Comparison of ENCODE assay signal across 8 cellular contexts in the genomic region with DNA sequence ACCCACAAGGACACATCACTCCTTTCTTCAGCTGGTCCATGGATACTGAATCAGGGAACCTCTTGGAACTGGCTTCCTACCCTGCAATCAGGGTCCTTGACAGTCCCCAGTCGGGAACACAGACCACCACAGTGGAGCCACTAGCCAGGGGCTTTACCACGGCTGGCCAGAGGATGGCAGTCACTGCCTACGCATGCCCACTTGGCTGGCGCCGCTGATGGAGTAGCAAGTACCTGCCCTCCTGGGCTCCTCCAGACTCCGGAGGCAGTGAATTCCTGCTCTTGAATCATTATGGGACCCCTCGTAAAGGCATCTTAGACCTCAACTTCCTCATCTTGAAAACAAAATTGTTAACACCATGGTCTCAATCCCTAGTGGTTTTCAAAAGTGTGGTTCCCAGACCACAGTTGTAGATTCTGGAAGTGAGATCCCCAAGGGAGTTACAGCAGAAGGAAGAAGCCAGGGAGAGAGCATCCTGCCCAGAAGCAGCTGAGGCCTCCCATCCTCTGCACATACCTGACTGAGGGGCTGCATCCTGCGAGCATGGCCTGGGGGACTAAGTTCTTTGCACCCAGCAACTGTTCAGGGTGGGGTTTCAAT. TPM values are rescaled to one million over a fixed set of nuclear protein-coding genes. Genes with fewer than 3 reads are reported as not detected.
DNase-seq lines count a peak whose midpoint lies in the region; ATAC-seq, FAIRE-seq and TF ChIP-seq lines count a peak whose summit lies in the region.

No MANE protein-coding gene starts in this region.

- FAIRE-seq in endothelial cell of umbilical vein (lab: Jason Lieb, UNC) = peak; percentile 90

- H3K9ac ChIP-seq in endothelial cell of umbilical vein (replicated peaks; ENCODE audit: extremely low read depth, insufficient read depth, low read length) = no peak overlapping the region

- H3K27ac ChIP-seq in endothelial cell of umbilical vein (ENCODE audit: insufficient read depth, low read depth, low read length) = no peak overlapping the region

- H3K9me3 Mint-ChIP-seq in activated CD8-positive, alpha-beta T cell treated with anti-CD3 and anti-CD28 coated beads for 36 hours = no peaks in the 10 kb centered on the region

- H3K27me3 Mint-ChIP-seq in activated CD8-positive, alpha-beta T cell treated with anti-CD3 and anti-CD28 coated beads for 36 hours = peaks cover 5% of the 10 kb centered on the region

- TF ChIP-seq CTCF in activated CD8-positive, alpha-beta T cell treated with anti-CD3 and anti-CD28 coated beads for 36 hours (IDR thresholded peaks at IDR 0.05) = peak; percentile 74
- peak; percentile 97 for TF ChIP-seq CTCF in endothelial cell of umbilical vein (IDR thresholded peaks at IDR 0.05; ENCODE audit: extremely low read depth in 1 of 2, insufficient read depth in 1 of 2, low read depth in 1 of 2, low read length in 2 of 2)

- dilution Hi-C loops in endothelial cell of umbilical vein (cut with MboI; ENCODE audit: extremely low pct_ligation_motif_present, low sequenced_read_pairs) = no loop called here

- H3K27ac Mint-ChIP-seq in activated CD8-positive, alpha-beta T cell treated with anti-CD3 and anti-CD28 coated beads for 36 hours = no peak overlapping the region

- no peak overlapping the region for H3K4me3 Mint-ChIP-seq in activated CD8-positive, alpha-beta T cell treated with anti-CD3 and anti-CD28 coated beads for 36 hours

- no TSS peak for BruUV-seq in endothelial cell of umbilical vein (replicated peaks; lab: Mats Ljungman, UMichigan)

- ATAC-seq in HG02642 (IDR thresholded peaks at IDR 0.05; ENCODE audit: poor library complexity, unreplicated experiment) (peak; percentile 56), HG03280 (IDR thresholded peaks at IDR 0.05; ENCODE audit: unreplicated experiment) (no peak)
- peak; percentile 98 for ATAC-seq in activated CD8-positive, alpha-beta T cell treated with anti-CD3 and anti-CD28 coated beads for 36 hours

- POLR2A ChIA-PET in activated CD8-positive, alpha-beta T cell treated with anti-CD3 and anti-CD28 coated beads for 36 hours (lab: Charles Lee) = interaction anchor here (1.6 kb wide), 1 partner anchor 9 kb away, joined by 6 read pairs; a partner anchor contains a TSS
- POLR2A ChIA-PET in endothelial cell of umbilical vein (lab: Charles Lee) = interaction anchor here (0.6 to 1.0 kb wide), 2 partner anchors 115 to 120 kb away, joined by 3 read pairs; no protein-coding TSS in a partner anchor

- H2AFZ ChIP-seq in endothelial cell of umbilical vein (ENCODE audit: low read depth, low read length) = peak overlapping the region; percentile 25

- no peak for TF ChIP-seq POLR2A in endothelial cell of umbilical vein (IDR thresholded peaks at IDR 0.05; ENCODE audit: low read depth, low read length)

- no peaks in the 10 kb centered on the region for H3K9me3 ChIP-seq in endothelial cell of umbilical vein (replicated peaks; ENCODE audit: control insufficient read depth, insufficient read depth, low read length)

- H3K4me2 ChIP-seq in endothelial cell of umbilical vein (ENCODE audit: insufficient read depth, low read length) = no peak overlapping the region

- H4K20me1 ChIP-seq in endothelial cell of umbilical vein (replicated peaks; ENCODE audit: control insufficient read depth, extremely low read depth, insufficient read depth, low read length) = no peaks in the 10 kb centered on the region

- H3K36me3 Mint-ChIP-seq in activated CD8-positive, alpha-beta T cell treated with anti-CD3 and anti-CD28 coated beads for 36 hours (ENCODE audit: low read depth) = no peaks in the 10 kb centered on the region

- intact Hi-C loops in activated CD8-positive, alpha-beta T cell treated with anti-CD3 and anti-CD28 coated beads for 36 hours (cut with micrococcal nuclease) = loop anchor here (5.0 kb wide), 1 partner anchor 114 kb away; no protein-coding TSS in a partner anchor
- intact Hi-C loops in endothelial cell of umbilical vein (cut with micrococcal nuclease) = loop anchor here (1.0 to 5.0 kb wide), 6 partner anchors 107 to 401 kb away; a partner anchor contains a TSS

- DNase-seq in CD1c-positive myeloid dendritic cell (ENCODE audit: extremely low spot score) (peak; percentile 53), NCI-H526 (lab: John Stamatoyannopoulos, UW) (peak; percentile 29 to 85), endothelial cell of umbilical vein (ENCODE audit: low read depth, low spot score) (peak; percentile 73), midbrain (lab: John Stamatoyannopoulos, UW) (peak; percentile 66), superior temporal gyrus (ENCODE audit: extremely low spot score) (peak; percentile 81)
- DNase-seq in activated CD8-positive, alpha-beta T cell treated with anti-CD3 and anti-CD28 coated beads for 36 hours = peak; percentile 80

- CTCF ChIA-PET in activated CD8-positive, alpha-beta T cell treated with anti-CD3 and anti-CD28 coated beads for 36 hours (lab: Charles Lee) = interaction anchor here (0.6 to 2.6 kb wide), 19 partner anchors 9 to 402 kb away, joined by 3 to 15 read pairs (median 3); a partner anchor contains a TSS
- CTCF ChIA-PET in endothelial cell of umbilical vein (lab: Charles Lee) = interaction anchor here (0.7 to 14.6 kb wide), 19 partner anchors 9 to 442 kb away, joined by 3 to 367 read pairs (median 5); a partner anchor contains a TSS

- no peaks in the 10 kb centered on the region for H3K4me1 Mint-ChIP-seq in activated CD8-positive, alpha-beta T cell treated with anti-CD3 and anti-CD28 coated beads for 36 hours (ENCODE audit: low read depth)

- no peaks in the 10 kb centered on the region for H3K27me3 ChIP-seq in endothelial cell of umbilical vein (ENCODE audit: control insufficient read depth in 2 of 2, insufficient read depth in 2 of 2, low read length in 2 of 2)

- no peaks in the 10 kb centered on the region for H3K79me2 ChIP-seq in endothelial cell of umbilical vein (ENCODE audit: control insufficient read depth, insufficient read depth, low read length)

- H3K4me1 ChIP-seq in endothelial cell of umbilical vein (ENCODE audit: control insufficient read depth, extremely low read depth, insufficient read depth, low read length) = peaks cover 3% of the 10 kb centered on the region

- H3K4me3 ChIP-seq in endothelial cell of umbilical vein (replicated peaks in 1 of 3; ENCODE audit: insufficient read depth in 1 of 3, low read depth in 1 of 3, low read length in 3 of 3) = no peak overlapping the region

- H3K36me3 ChIP-seq in endothelial cell of umbilical vein (ENCODE audit: control insufficient read depth in 2 of 2, extremely low read depth in 1 of 2, insufficient read depth in 2 of 2, low read length in 2 of 2) = no peaks in the 10 kb centered on the region

- no peaks in the 10 kb centered on the region for H3K9me1 ChIP-seq in endothelial cell of umbilical vein (replicated peaks; ENCODE audit: control insufficient read depth, extremely low read depth, insufficient read depth, low read length)

TF ChIP-seq in endothelial cell of umbilical vein, 7 proteins besides CTCF, POLR2A, EP300 and RAD21:
- no peak for TF ChIP-seq MYC (IDR thresholded peaks at IDR 0.05; ENCODE audit: low read depth, low read length)
- no peak for TF ChIP-seq JUN (IDR thresholded peaks at IDR 0.05; ENCODE audit: borderline replicate concordance, insufficient read depth, insufficient read length, low read depth)
- no peak for TF ChIP-seq EZH2 (IDR thresholded peaks at IDR 0.05; ENCODE audit: borderline replicate concordance, low read depth, low read length, severe bottlenecking)
- TF ChIP-seq, protein P1, sequence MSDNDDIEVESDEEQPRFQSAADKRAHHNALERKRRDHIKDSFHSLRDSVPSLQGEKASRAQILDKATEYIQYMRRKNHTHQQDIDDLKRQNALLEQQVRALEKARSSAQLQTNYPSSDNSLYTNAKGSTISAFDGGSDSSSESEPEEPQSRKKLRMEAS (IDR thresholded peaks at IDR 0.05; ENCODE audit: insufficient read depth, insufficient read length) = no peak
- TF ChIP-seq FOS (IDR thresholded peaks at IDR 0.05; ENCODE audit: borderline replicate concordance, insufficient read depth, low read length) = no peak

RNA-seq across cellular contexts. Expression of a gene that starts 9.1 kb away (rescaled TPM):
- total RNA-seq in activated CD8-positive, alpha-beta T cell treated with anti-CD3 and anti-CD28 coated beads for 36 hours = 10 to 100 TPM; 63.0 to 64.5 TPM
- total RNA-seq in endothelial cell of umbilical vein = 49.0 and 49.7 TPM in 2 replicates
- polyA plus RNA-seq in endothelial cell of umbilical vein = 74.0 and 95.0 TPM in 2 replicates
- 86.5 and 99.7 TPM in 2 replicates for polyA plus RNA-seq in endothelial cell of umbilical vein (2011; cell fraction: cytosol; rRNA removed)
- 66.4 and 84.1 TPM in 2 replicates for polyA plus RNA-seq in endothelial cell of umbilical vein (2011; cell fraction: nucleus; rRNA removed)
- 54.4 and 66.1 TPM in 2 replicates for polyA plus RNA-seq in endothelial cell of umbilical vein (2012)
- polyA minus RNA-seq in endothelial cell of umbilical vein = 48.1 and 54.5 TPM in 2 replicates
- 55.4 TPM for polyA minus RNA-seq in endothelial cell of umbilical vein (2011; cell fraction: cytosol; rRNA and poly(A)+ RNA removed)
- polyA minus RNA-seq in endothelial cell of umbilical vein (2011; cell fraction: nucleus; rRNA and poly(A)+ RNA removed) = 17.9 and 23.5 TPM in 2 replicates

RNA-seq across cellular contexts. Expression of a gene that starts 31.6 kb away (rescaled TPM):
- under 1 TPM in 1 of 2 experiments, not detected in 1; 0.36 TPM for total RNA-seq in activated CD8-positive, alpha-beta T cell treated with anti-CD3 and anti-CD28 coated beads for 36 hours
- total RNA-seq in endothelial cell of umbilical vein = not detected in 2 replicates
- 0.11 TPM in 1 of 2 replicates, not detected in the other for polyA plus RNA-seq in endothelial cell of umbilical vein
- not detected in 2 replicates for polyA plus RNA-seq in endothelial cell of umbilical vein (2011; cell fraction: cytosol; rRNA removed)
- polyA plus RNA-seq in endothelial cell of umbilical vein (2011; cell fraction: nucleus; rRNA removed) = not detected in 2 replicates
- polyA plus RNA-seq in endothelial cell of umbilical vein (2012) = 0.24 TPM in 1 of 2 replicates, not detected in the other
- not detected in 2 replicates for polyA minus RNA-seq in endothelial cell of umbilical vein
- not detected for polyA minus RNA-seq in endothelial cell of umbilical vein (2011; cell fraction: cytosol; rRNA and poly(A)+ RNA removed)
- polyA minus RNA-seq in endothelial cell of umbilical vein (2011; cell fraction: nucleus; rRNA and poly(A)+ RNA removed) = not detected in 2 replicates

RNA-seq across cellular contexts. Expression of a gene that starts 44.2 kb away (rescaled TPM):
- 10 to 100 TPM; 38.1 to 38.8 TPM for total RNA-seq in activated CD8-positive, alpha-beta T cell treated with anti-CD3 and anti-CD28 coated beads for 36 hours
- total RNA-seq in endothelial cell of umbilical vein = 20.2 and 21.3 TPM in 2 replicates
- 15.4 and 17.3 TPM in 2 replicates for polyA plus RNA-seq in endothelial cell of umbilical vein
- 13.4 and 14.1 TPM in 2 replicates for polyA plus RNA-seq in endothelial cell of umbilical vein (2011; cell fraction: cytosol; rRNA removed)
- 68.7 and 87.4 TPM in 2 replicates for polyA plus RNA-seq in endothelial cell of umbilical vein (2011; cell fraction: nucleus; rRNA removed)
- 19.1 and 23.7 TPM in 2 replicates for polyA plus RNA-seq in endothelial cell of umbilical vein (2012)
- polyA minus RNA-seq in endothelial cell of umbilical vein = 19.5 and 20.5 TPM in 2 replicates
- polyA minus RNA-seq in endothelial cell of umbilical vein (2011; cell fraction: cytosol; rRNA and poly(A)+ RNA removed) = 27.0 TPM
- 18.5 and 21.6 TPM in 2 replicates for polyA minus RNA-seq in endothelial cell of umbilical vein (2011; cell fraction: nucleus; rRNA and poly(A)+ RNA removed)
